Comparison of ENCODE assay signal across 8 cellular contexts in the genomic region with DNA sequence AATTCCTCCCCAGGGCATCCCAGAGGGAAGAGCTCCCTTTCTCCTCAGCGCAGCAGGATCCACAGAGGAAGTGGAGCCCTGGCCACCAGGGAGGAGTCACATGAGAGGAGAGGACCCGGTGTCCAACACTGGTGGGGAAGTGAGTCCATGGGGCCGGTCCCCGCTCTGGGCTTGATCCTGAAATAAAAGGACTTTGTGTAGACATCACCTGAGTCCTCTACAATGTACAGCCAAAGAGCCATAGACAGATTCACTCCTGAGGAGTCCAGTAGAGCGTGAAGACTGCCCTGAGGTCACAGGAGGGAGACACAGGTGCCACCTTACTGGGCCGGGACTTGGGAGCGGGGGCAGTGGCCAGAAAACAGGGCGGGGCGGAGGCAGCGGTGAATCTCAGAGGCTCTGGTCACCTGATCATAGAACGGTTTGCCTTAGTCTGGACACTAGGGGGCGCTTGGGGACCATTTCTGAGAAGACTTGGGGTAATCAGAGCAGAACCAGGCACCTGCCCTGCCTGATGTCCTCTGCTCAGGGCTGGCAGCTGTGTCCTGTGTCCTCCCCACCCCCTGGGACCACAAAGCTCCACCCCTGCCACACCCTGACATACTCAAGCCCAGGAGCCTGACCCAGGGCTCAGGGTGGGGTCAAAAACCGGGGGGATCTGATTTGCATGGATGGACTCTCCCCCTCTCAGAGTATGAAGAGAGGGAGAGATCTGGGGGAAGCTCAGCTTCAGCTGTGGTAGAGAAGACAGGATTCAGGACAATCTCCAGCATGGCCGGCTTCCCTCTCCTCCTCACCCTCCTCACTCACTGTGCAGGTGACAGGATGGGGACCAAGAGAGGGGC.
DNase-seq lines count a peak whose midpoint lies in the region; ATAC-seq and TF ChIP-seq lines count a peak whose summit lies in the region.

No MANE protein-coding gene starts in this region.

- CTCF ChIA-PET in AG04450 (lab: Charles Lee) = interaction anchor here (0.9 to 1.1 kb wide), 2 partner anchors 10 to 73 kb away, joined by 4 to 8 read pairs; no protein-coding TSS in a partner anchor

- no peak overlapping the region for H4K8ac ChIP-seq in mesenchymal stem cell (ENCODE audit: low read length)

- peak; percentile 82 for ATAC-seq in HG03521 (IDR thresholded peaks at IDR 0.05; ENCODE audit: unreplicated experiment)

- H2BK5ac ChIP-seq in mesenchymal stem cell (ENCODE audit: low read depth, low read length, poor library complexity, severe bottlenecking) = no peak overlapping the region

- no peak overlapping the region for H3K14ac ChIP-seq in mesenchymal stem cell (ENCODE audit: low read length in 2 of 2)

- no peaks in the 10 kb centered on the region for H3K4me1 ChIP-seq in mesenchymal stem cell (ENCODE audit: control insufficient read depth, insufficient read depth, low read depth, low read length)

- no peak overlapping the region for H2BK15ac ChIP-seq in mesenchymal stem cell (ENCODE audit: low read depth, poor library complexity, severe bottlenecking)

- no peak overlapping the region for H2BK12ac ChIP-seq in mesenchymal stem cell (ENCODE audit: low read length in 2 of 2)

- DNase-seq in AG04450 (ENCODE audit: low read depth, low spot score) = peak; percentile 3
- peak; percentile 72 to 92 for DNase-seq in NCI-H526 (lab: John Stamatoyannopoulos, UW)
- peak; percentile 35 to 71 for DNase-seq in activated CD4-positive, alpha-beta T cell treated with anti-CD3 and anti-CD28 coated beads, Interleukin-2, amount 50 U/mL, for 24 hours (ENCODE audit: low read depth in 1 of 2, low spot score in 1 of 2)
- peak; percentile 43 for DNase-seq in effector CD8-positive, alpha-beta T cell (lab: John Stamatoyannopoulos, UW)
- DNase-seq in mesenchymal stem cell = peak; percentile 58
- peak; percentile 23 to 49 for DNase-seq in stimulated activated CD8-positive, alpha-beta memory T cell treated with anti-CD3 and anti-CD28 coated beads, Interleukin-4, amount 100 ng/mL, for 1 hour (ENCODE audit: low read depth in 2 of 2, low spot score in 1 of 2)

- no peaks in the 10 kb centered on the region for H3K79me1 ChIP-seq in mesenchymal stem cell (replicated peaks; ENCODE audit: low read length, poor library complexity, severe bottlenecking)

- H3K9ac ChIP-seq in mesenchymal stem cell (ENCODE audit: low read length) = no peak overlapping the region

- H4K91ac ChIP-seq in mesenchymal stem cell (ENCODE audit: low read length) = no peak overlapping the region

- TF ChIP-seq CTCF in AG04450 (IDR thresholded peaks at IDR 0.05; ENCODE audit: low read depth, low read length) = peak; percentile 58

- no peak overlapping the region for H3K4ac ChIP-seq in mesenchymal stem cell (ENCODE audit: low read depth in 1 of 2, low read length in 2 of 2)

- H3K4me2 ChIP-seq in mesenchymal stem cell (ENCODE audit: low read length, poor library complexity, severe bottlenecking) = no peak overlapping the region

- H3K18ac ChIP-seq in mesenchymal stem cell (ENCODE audit: low read depth in 1 of 2, low read length in 2 of 2) = no peak overlapping the region

- no peak overlapping the region for H3K23ac ChIP-seq in mesenchymal stem cell (ENCODE audit: low read length in 2 of 2)

- no peak overlapping the region for H3K4me3 ChIP-seq in AG04450 (ENCODE audit: low read depth, low read length)
- no peak overlapping the region for H3K4me3 ChIP-seq in mesenchymal stem cell (ENCODE audit: insufficient read depth in 1 of 2, low read depth in 1 of 2, low read length in 2 of 2)

- H2AFZ ChIP-seq in mesenchymal stem cell (ENCODE audit: low read depth, low read length) = no peak overlapping the region

- H3K27me3 ChIP-seq in AG04450 (ENCODE audit: control insufficient read depth, insufficient read depth, low read length) (peaks cover 10% of the 10 kb centered on the region), mesenchymal stem cell (ENCODE audit: control insufficient read depth in 1 of 2, insufficient read depth in 1 of 2, low read length in 2 of 2) (peaks cover 32 to 68% of the 10 kb centered on the region in 2 experiments)

- peak; percentile 60 for TF ChIP-seq POLR2A in GM18526 (IDR thresholded peaks at IDR 0.05; ENCODE audit: extremely low read depth, insufficient read length)

- no peak overlapping the region for H2AK5ac ChIP-seq in mesenchymal stem cell (ENCODE audit: low read length, severe bottlenecking)

- POLR2A ChIA-PET in AG04450 (lab: Yijun Ruan, JAX) = no interaction called here

- no peaks in the 10 kb centered on the region for H3K9me3 ChIP-seq in AG04450 (ENCODE audit: control insufficient read depth, insufficient read depth, low read length)
- H3K9me3 ChIP-seq in mesenchymal stem cell (ENCODE audit: control insufficient read depth, low read length) = no peaks in the 10 kb centered on the region

- H3K36me3 ChIP-seq in mesenchymal stem cell (ENCODE audit: control insufficient read depth in 1 of 2, insufficient read depth in 2 of 2, low read depth in 1 of 2, low read length in 2 of 2) = no peaks in the 10 kb centered on the region

- no peak overlapping the region for H3K27ac ChIP-seq in AG04450 (ENCODE audit: low read depth, low read length)
- H3K27ac ChIP-seq in mesenchymal stem cell (ENCODE audit: low read length, poor library complexity, severe bottlenecking) = no peak overlapping the region

- 44% methylated on average over 9 of the region's 14 CpGs for WGBS in mesenchymal stem cell

- no peak overlapping the region for H2BK120ac ChIP-seq in mesenchymal stem cell (ENCODE audit: low read depth, low read length)

Comparison
In these comparisons a context has a peak if more than half of its experiments do, and no peak if none do; other contexts are left out.
1. DNase-seq: peak in every context shown above with its lines; median percentile 82 in NCI-H526; 58 in mesenchymal stem cell; 53 in activated CD4-positive, alpha-beta T cell treated with anti-CD3 and anti-CD28 coated beads, Interleukin-2, amount 50 U/mL, for 24 hours; 43 in effector CD8-positive, alpha-beta T cell; 36 in stimulated activated CD8-positive, alpha-beta memory T cell treated with anti-CD3 and anti-CD28 coated beads, Interleukin-4, amount 100 ng/mL, for 1 hour; 3 in AG04450.